8 cellular contexts compared by ENCODE assay signal in genomic region chr10:14560274-14560673, GRCh38.
A peak's percentile ranks its signal among the peaks of the same experiment; 100 is the strongest.
DNase-seq lines count a peak whose midpoint lies in the region; ATAC-seq, FAIRE-seq and TF ChIP-seq lines count a peak whose summit lies in the region.

No MANE protein-coding gene starts in this region.

- peaks cover 2% of the 10 kb centered on the region for H3K9me1 ChIP-seq in keratinocyte (ENCODE audit: control insufficient read depth, extremely low read depth, insufficient read depth, low read length)

- no peaks in the 10 kb centered on the region for H4K20me1 ChIP-seq in keratinocyte (ENCODE audit: control insufficient read depth, extremely low read depth, insufficient read depth, low read length)

- peak overlapping the region; percentile 47 for H3K4me2 ChIP-seq in keratinocyte (ENCODE audit: control insufficient read depth, extremely low read depth, insufficient read depth, low read depth, low read length)

- peak; percentile 93 for FAIRE-seq in keratinocyte (lab: Jason Lieb, UNC)

- no peak overlapping the region for H3K4me3 ChIP-seq in keratinocyte (ENCODE audit: control insufficient read depth in 2 of 3, extremely low read depth in 1 of 3, insufficient read depth in 2 of 3, low read depth in 1 of 3, low read length in 3 of 3)

- peaks cover 6 to 22% of the 10 kb centered on the region in 2 donors for H3K36me3 Mint-ChIP-seq in activated T-cell treated with anti-CD3 and anti-CD28 coated beads, Interleukin-2, amount 50 U/mL, for 72 hours (ENCODE audit: insufficient read depth in 2 of 2)

- peak; percentile 72 to 76 for ATAC-seq in activated T-cell treated with anti-CD3 and anti-CD28 coated beads, Interleukin-2, amount 50 U/mL, for 72 hours (replicated peaks in 1 of 2)
- ATAC-seq in stimulated activated naive CD8-positive, alpha-beta T cell treated with anti-CD3 and anti-CD28 coated beads, Interleukin-15, amount 100 ng/mL, for 72 hours = peak; percentile 78
- no peak for ATAC-seq in HG02840 (IDR thresholded peaks at IDR 0.05; ENCODE audit: low FRiP score, unreplicated experiment)

- peaks cover 98% of the 10 kb centered on the region for H3K4me1 Mint-ChIP-seq in activated T-cell treated with anti-CD3 and anti-CD28 coated beads, Interleukin-2, amount 50 U/mL, for 72 hours (ENCODE audit: low read depth)
- H3K4me1 Mint-ChIP-seq in stimulated activated naive CD8-positive, alpha-beta T cell treated with anti-CD3 and anti-CD28 coated beads, Interleukin-15, amount 100 ng/mL, for 72 hours = peaks cover 97% of the 10 kb centered on the region

- peak overlapping the region; percentile 86 for H3K27ac Mint-ChIP-seq in activated T-cell treated with anti-CD3 and anti-CD28 coated beads, Interleukin-2, amount 50 U/mL, for 72 hours
- H3K27ac Mint-ChIP-seq in stimulated activated naive CD8-positive, alpha-beta T cell treated with anti-CD3 and anti-CD28 coated beads, Interleukin-15, amount 100 ng/mL, for 72 hours = peak overlapping the region; percentile 79 to 96

- H3K27me3 ChIP-seq in keratinocyte (ENCODE audit: control insufficient read depth, extremely low read depth, insufficient read depth, low read length) = no peaks in the 10 kb centered on the region

- peak overlapping the region; percentile 60 for H3K27ac ChIP-seq in keratinocyte (ENCODE audit: control insufficient read depth, insufficient read depth, low read length)

- peak; percentile 16 to 63 (median 22) for TF ChIP-seq CTCF in keratinocyte (optimal IDR thresholded peaks at IDR 0.05 in 1 of 3, IDR thresholded peaks at IDR 0.05 in 1 of 3, conservative IDR thresholded peaks at IDR 0.05 in 1 of 3; ENCODE audit: extremely low read depth in 1 of 3, insufficient read depth in 2 of 3, low read length in 3 of 3)

- H3K9me3 Mint-ChIP-seq in activated T-cell treated with anti-CD3 and anti-CD28 coated beads, Interleukin-2, amount 50 U/mL, for 72 hours = no peaks in the 10 kb centered on the region
- H3K9me3 Mint-ChIP-seq in stimulated activated naive CD8-positive, alpha-beta T cell treated with anti-CD3 and anti-CD28 coated beads, Interleukin-15, amount 100 ng/mL, for 72 hours = no peaks in the 10 kb centered on the region

- peaks cover 28% of the 10 kb centered on the region for H3K79me2 ChIP-seq in keratinocyte (ENCODE audit: control insufficient read depth, insufficient read depth, low read length)

- H3K27me3 Mint-ChIP-seq in activated T-cell treated with anti-CD3 and anti-CD28 coated beads, Interleukin-2, amount 50 U/mL, for 72 hours (ENCODE audit: low read depth) = no peaks in the 10 kb centered on the region
- H3K27me3 Mint-ChIP-seq in stimulated activated naive CD8-positive, alpha-beta T cell treated with anti-CD3 and anti-CD28 coated beads, Interleukin-15, amount 100 ng/mL, for 72 hours = no peaks in the 10 kb centered on the region

- H2AFZ ChIP-seq in keratinocyte (ENCODE audit: control insufficient read depth, low read length) = peak overlapping the region; percentile 28

- dilution Hi-C loops in keratinocyte (cut with MboI; ENCODE audit: extremely low pct_ligation_motif_present, low sequenced_read_pairs) = no loop called here

- H3K9ac ChIP-seq in keratinocyte (ENCODE audit: control insufficient read depth, extremely low read depth, insufficient read depth, low read length) = no peak overlapping the region

- peaks cover 15% of the 10 kb centered on the region for H3K4me1 ChIP-seq in keratinocyte (ENCODE audit: control insufficient read depth, extremely low read depth, insufficient read depth, low read length)

- H3K4me3 Mint-ChIP-seq in activated T-cell treated with anti-CD3 and anti-CD28 coated beads, Interleukin-2, amount 50 U/mL, for 72 hours = peak overlapping the region; percentile 78 to 94
- H3K4me3 Mint-ChIP-seq in stimulated activated naive CD8-positive, alpha-beta T cell treated with anti-CD3 and anti-CD28 coated beads, Interleukin-15, amount 100 ng/mL, for 72 hours = peak overlapping the region; percentile 77 to 83

- no peaks in the 10 kb centered on the region for H3K36me3 ChIP-seq in keratinocyte (ENCODE audit: control insufficient read depth in 2 of 2, extremely low read depth in 1 of 2, insufficient read depth in 2 of 2, low read length in 2 of 2)

- DNase-seq in ELF-1 (ENCODE audit: low read depth, low spot score) (peak; percentile 78), NOMO-1 treated with DMSO at 0.1 percent for 48 hours (lab: John Stamatoyannopoulos, UW; ENCODE audit: unreplicated experiment) (peak; percentile 78), keratinocyte (ENCODE audit: low read depth, low spot score) (peak; percentile 85), GOT3 (lab: John Stamatoyannopoulos, UW) (no peak), NCI-H1417 treated with DMSO at 0.1 percent for 48 hours (lab: John Stamatoyannopoulos, UW) (no peak)
- DNase-seq in activated T-cell treated with anti-CD3 and anti-CD28 coated beads, Interleukin-2, amount 50 U/mL, for 72 hours = peak; percentile 69 to 77
- DNase-seq in stimulated activated naive CD8-positive, alpha-beta T cell treated with anti-CD3 and anti-CD28 coated beads, Interleukin-15, amount 100 ng/mL, for 72 hours = peak in 1 of 2 donors; percentile 84

- no peaks in the 10 kb centered on the region for H3K9me3 ChIP-seq in keratinocyte (ENCODE audit: control insufficient read depth, low read depth, low read length)

Comparison
In these comparisons a context has a peak if more than half of its experiments do, and no peak if none do; other contexts are left out.
1. DNase-seq: peak in ELF-1 (single experiment), NOMO-1 treated with DMSO at 0.1 percent for 48 hours (single experiment), activated T-cell treated with anti-CD3 and anti-CD28 coated beads, Interleukin-2, amount 50 U/mL, for 72 hours (2 of 2) and keratinocyte (single experiment); none in GOT3 (single experiment) and NCI-H1417 treated with DMSO at 0.1 percent for 48 hours (single experiment).